ENCODE assay signal across 16 cellular contexts in genomic region chr7:101112233-101112632, GRCh38. TPM values are rescaled to one million over a fixed set of nuclear protein-coding genes. Genes with fewer than 3 reads are reported as not detected.
DNase-seq lines count a peak whose midpoint lies in the region; ATAC-seq and TF ChIP-seq lines count a peak whose summit lies in the region.
"Had no signal": no experiment of that assay in that cellular context is flagged by ENCODE, and none has a peak within 500 bp of the region (broad histone marks: within the 10 kb centered on the region; RNA-seq: fewer than 3 reads in every experiment).

No MANE protein-coding gene starts in this region.

- peaks cover 16 to 18% of the 10 kb centered on the region in 2 donors for H3K4me1 ChIP-seq in gastrocnemius medialis

- H3K27me3 ChIP-seq in gastrocnemius medialis: no peaks in the 10 kb centered on the region
- H3K27me3 ChIP-seq: breast epithelium had no signal

- no peaks in the 10 kb centered on the region for H3K9me3 ChIP-seq in gastrocnemius medialis
- H3K9me3 ChIP-seq: breast epithelium, SK-N-SH had no signal

- no peaks in the 10 kb centered on the region for H3K9me3 Mint-ChIP-seq in immature natural killer cell
- H3K9me3 Mint-ChIP-seq: activated T-cell treated with anti-CD3 and anti-CD28 coated beads, Interleukin-2, amount 50 U/mL, for 24 hours had no signal

- in situ Hi-C loops in gastrocnemius medialis (cut with MboI; ENCODE audit: low sequenced_read_pairs in 4 of 4): no loop called here

- no peaks in the 10 kb centered on the region for H3K36me3 Mint-ChIP-seq in immature natural killer cell

- no peak overlapping the region for H3K27ac Mint-ChIP-seq in immature natural killer cell
- H3K27ac Mint-ChIP-seq: activated T-cell treated with anti-CD3 and anti-CD28 coated beads, Interleukin-2, amount 50 U/mL, for 24 hours had no signal

- no peak overlapping the region for H3K4me3 Mint-ChIP-seq in immature natural killer cell
- H3K4me3 Mint-ChIP-seq: activated T-cell treated with anti-CD3 and anti-CD28 coated beads, Interleukin-2, amount 50 U/mL, for 24 hours had no signal

- no peaks in the 10 kb centered on the region for H3K36me3 ChIP-seq in gastrocnemius medialis
- H3K36me3 ChIP-seq: breast epithelium had no signal

- DNase-seq in EL (peak; percentile 86), dermis microvascular lymphatic vessel endothelial cell (ENCODE audit: low read depth in 2 of 2) (peak; percentile 81 to 99), kidney tubule cell (ENCODE audit: low spot score) (peak; percentile 63), gastrocnemius medialis (peak; percentile 46 to 59), ureter (ENCODE audit: low spot score) (no peak), mesenteric fat pad (ENCODE audit: low spot score) (no peak), immature natural killer cell (no peak)
- DNase-seq: activated CD4-positive, CD25-positive, alpha-beta regulatory T cell; activated T-cell treated with anti-CD3 and anti-CD28 coated beads, Interleukin-2, amount 50 U/mL, for 24 hours; DND-41; NCI-H1048; NCI-H510A; SK-N-SH had no signal

- intact Hi-C loops in gastrocnemius medialis (cut with DNase I; ENCODE audit: low total_unique reads): no loop called here

- peak; percentile 75 to 83 for ATAC-seq in gastrocnemius medialis
- ATAC-seq in HG03039 (IDR thresholded peaks at IDR 0.05; ENCODE audit: unreplicated experiment): no peak

- no peak for TF ChIP-seq CTCF in gastrocnemius medialis (IDR thresholded peaks at IDR 0.05 in 4 of 5, conservative IDR thresholded peaks at IDR 0.05 in 1 of 5)

- H3K27ac ChIP-seq in gastrocnemius medialis: peak overlapping the region; percentile 67 to 82 (median 73)

- peak in 1 of 2 donors; percentile 20 for TF ChIP-seq POLR2A in gastrocnemius medialis (IDR thresholded peaks at IDR 0.05)

- H3K27me3 Mint-ChIP-seq in immature natural killer cell (ENCODE audit: low read depth in 3 of 3): no peaks in the 10 kb centered on the region

- H3K4me1 Mint-ChIP-seq in immature natural killer cell: no peaks in the 10 kb centered on the region

- no peak overlapping the region for H3K4me3 ChIP-seq in gastrocnemius medialis
- H3K4me3 ChIP-seq: breast epithelium had no signal

RNA-seq across cellular contexts. Expression of gene SERPINE1, which starts 14.7 kb away (rescaled TPM):
- 81.9 and 88.2 TPM in 2 replicates for total RNA-seq in dermis microvascular lymphatic vessel endothelial cell
- 10 to 100 TPM in 3 of 4 donors, 1 to 10 TPM in 1; 5.9 to 21.7 (median 12.3) TPM for total RNA-seq in gastrocnemius medialis
- total RNA-seq in ureter: 4.3 TPM
- total RNA-seq in mesenteric fat pad: 130 TPM
- 1 to 10 TPM in 2 of 3 donors, not detected in 1; 1.4 to 1.5 TPM for polyA plus RNA-seq in immature natural killer cell

RNA-seq across cellular contexts. Expression of gene TRIM56, which starts 27.0 kb away (rescaled TPM):
- total RNA-seq in dermis microvascular lymphatic vessel endothelial cell: 8.9 and 11.6 TPM in 2 replicates
- 10 to 100 TPM in 1 of 4 donors, 1 to 10 TPM in 3; 4.2 to 11.4 (median 6.9) TPM for total RNA-seq in gastrocnemius medialis
- 57.3 TPM for total RNA-seq in ureter
- total RNA-seq in mesenteric fat pad: 48.2 TPM
- 10 to 100 TPM in 1 of 3 donors, 1 to 10 TPM in 2; 1.5 to 20.6 (median 2.7) TPM for polyA plus RNA-seq in immature natural killer cell

RNA-seq across cellular contexts. Expression of gene AP1S1, which starts 42.0 kb away (rescaled TPM):
- 126 and 172 TPM in 2 replicates for total RNA-seq in dermis microvascular lymphatic vessel endothelial cell
- 10 to 100 TPM in 3 of 4 donors, 1 to 10 TPM in 1; 5.5 to 24.4 (median 15.6) TPM for total RNA-seq in gastrocnemius medialis
- total RNA-seq in ureter: 50.5 TPM
- total RNA-seq in mesenteric fat pad: 30.4 TPM
- 1 to 10 TPM; 3.3 to 6.0 (median 3.6) TPM for polyA plus RNA-seq in immature natural killer cell

RNA-seq across cellular contexts. Expression of gene VGF, which starts 53.1 kb away (rescaled TPM):
- total RNA-seq in dermis microvascular lymphatic vessel endothelial cell (not detected in 2 replicates), gastrocnemius medialis (not detected), ureter (not detected), mesenteric fat pad (0.22 TPM)
- not detected for polyA plus RNA-seq in immature natural killer cell
- total RNA-seq: mononuclear cell had no signal

Comparison
In these comparisons a context has a peak if more than half of its experiments do, and no peak if none do; other contexts are left out.
1. DNase-seq: peak in EL (single experiment), dermis microvascular lymphatic vessel endothelial cell (2 of 2), kidney tubule cell (single experiment) and gastrocnemius medialis (2 of 2); none in ureter (single experiment), mesenteric fat pad (single experiment) and immature natural killer cell (0 of 3).